ENCODE assay signal across 8 cellular contexts in genomic region chr1:224004552-224005315, GRCh38.
DNase-seq lines count a peak whose midpoint lies in the region; FAIRE-seq and TF ChIP-seq lines count a peak whose summit lies in the region.
"Not testable (repeated sequence)": the region's sequence is repeated elsewhere in the genome, so short reads cannot be mapped to it uniquely, and the experiment has no call there.

No MANE protein-coding gene starts in this region.

- not testable (repeated sequence) for H3K27me3 ChIP-seq in WERI-Rb-1 (ENCODE audit: insufficient read depth, low read depth, severe bottlenecking); transverse colon

- not testable (repeated sequence) for TF ChIP-seq EP300 in transverse colon (IDR thresholded peaks at IDR 0.05; ENCODE audit: low read depth)

- not testable (repeated sequence) for TF ChIP-seq POLR2A in transverse colon (IDR thresholded peaks at IDR 0.05)

- H3K4me1 ChIP-seq in transverse colon, result not testable (repeated sequence)

- not testable (repeated sequence) for DNase-seq in D721Med (ENCODE audit: insufficient read length, low spot score); neural crest cell (ENCODE audit: low read depth, low spot score)
- DNase-seq in HT1080 (ENCODE audit: low read depth), result peak; percentile 42
- peak; percentile 23 for DNase-seq in NOMO-1 treated with DMSO at 0.1 percent for 48 hours (lab: John Stamatoyannopoulos, UW; ENCODE audit: unreplicated experiment)
- peak; percentile 15 for DNase-seq in WERI-Rb-1
- DNase-seq in activated naive CD8-positive, alpha-beta T cell treated with anti-CD3 and anti-CD28 coated beads, Interleukin-2, amount 50 U/mL, for 16 hours (ENCODE audit: low read depth, low spot score), result peak; percentile 8
- DNase-seq in fibroblast of the aortic adventitia (ENCODE audit: low read depth), result peak; percentile 47
- DNase-seq in transverse colon, result peak; percentile 27

- FAIRE-seq in D721Med (lab: Jason Lieb, UNC), result not testable (repeated sequence)

- H3K9me3 ChIP-seq in WERI-Rb-1 (ENCODE audit: severe bottlenecking); transverse colon: not testable (repeated sequence)

- H3K4me3 Mint-ChIP-seq in neural crest cell, result not testable (repeated sequence)

- not testable (repeated sequence) for H3K27ac ChIP-seq in WERI-Rb-1, transverse colon

- H3K4me1 Mint-ChIP-seq in neural crest cell, result not testable (repeated sequence)

- intact Hi-C loops in transverse colon (cut with DNase I; ENCODE audit: low total_unique reads), result not testable (repeated sequence)

- H3K36me3 Mint-ChIP-seq in neural crest cell (ENCODE audit: low read depth), result peaks cover 25% of the 10 kb centered on the region

- peak; percentile 35 for TF ChIP-seq CTCF in D721Med (IDR thresholded peaks at IDR 0.05; ENCODE audit: insufficient read depth, missing control alignments)
- not testable (repeated sequence) for TF ChIP-seq CTCF in WERI-Rb-1 (IDR thresholded peaks at IDR 0.05; ENCODE audit: low read depth, low read length)
- TF ChIP-seq CTCF in fibroblast of the aortic adventitia (IDR thresholded peaks at IDR 0.05; ENCODE audit: insufficient read depth, low read length), result peak; percentile 39
- TF ChIP-seq CTCF in neural crest cell (conservative IDR thresholded peaks at IDR 0.05), result peak; percentile 61
- peak in 3 of 5 experiments; percentile 8 to 27 (median 22) for TF ChIP-seq CTCF in transverse colon (IDR thresholded peaks at IDR 0.05)

- peaks cover 13% of the 10 kb centered on the region for H3K9me3 Mint-ChIP-seq in neural crest cell

- not testable (repeated sequence) for H3K36me3 ChIP-seq in WERI-Rb-1, transverse colon

- WGBS in transverse colon (ENCODE audit: low coverage in 1 of 2), 2 donors, result 76 to 86% methylated on average over 4 of the region's 4 CpGs

- in situ Hi-C loops in transverse colon (cut with MboI; ENCODE audit: low pct_ligation_motif_present in 1 of 4, low pct_unique_long_range_greater_than_20kb in 1 of 4, low sequenced_read_pairs in 3 of 4), result not testable (repeated sequence)

- H3K4me3 ChIP-seq in WERI-Rb-1 (ENCODE audit: low read depth, low read length); fibroblast of the aortic adventitia (ENCODE audit: low read depth, low read length); transverse colon: not testable (repeated sequence)

- H3K27ac Mint-ChIP-seq in neural crest cell (ENCODE audit: unreplicated experiment), result not testable (repeated sequence)

- H3K27me3 Mint-ChIP-seq in neural crest cell (ENCODE audit: low read depth), result not testable (repeated sequence)
